In genomic region chr15:79769081-79769481, GRCh38 we compare ENCODE assay signal across 8 cellular contexts.
DNase-seq lines count a peak whose midpoint lies in the region; ATAC-seq, FAIRE-seq and TF ChIP-seq lines count a peak whose summit lies in the region.

No MANE protein-coding gene starts in this region.

- SMC1A ChIA-PET in GM12878 (lab: Charles Lee; ENCODE audit: uncharacterized antibody, unreplicated experiment) = no interaction called here

- no peaks in the 10 kb centered on the region for H3F3A ChIP-seq in neural progenitor cell (ENCODE audit: low read depth)

- 25% methylated on average over 4 of the region's 4 CpGs for WGBS in GM12878 (ENCODE audit: insufficient coverage, insufficient replicate concordance, low lambda C conversion rate, missing lambda C conversion rate)

- H3K27ac ChIP-seq in GM12878 (ENCODE audit: control insufficient read depth, insufficient read depth) = no peak overlapping the region
- H3K27ac ChIP-seq in neural progenitor cell = no peak overlapping the region
- H3K27ac ChIP-seq in tibial artery = no peak overlapping the region

- no peaks in the 10 kb centered on the region for H3K4me1 ChIP-seq in GM12878 (ENCODE audit: control insufficient read depth, insufficient read depth, low read length)
- no peaks in the 10 kb centered on the region for H3K4me1 ChIP-seq in neural progenitor cell
- H3K4me1 ChIP-seq in tibial artery = no peaks in the 10 kb centered on the region

- H3K27ac Mint-ChIP-seq in neural progenitor cell = no peak overlapping the region

- in situ Hi-C loops in GM12878 (cut with MboI) = no loop called here

- RAD21 ChIA-PET in GM12878 (lab: Charles Lee; ENCODE audit: unreplicated experiment) = no interaction called here

- H3K27me3 ChIP-seq in GM12878 (replicated peaks in 1 of 2; ENCODE audit: control insufficient read depth in 2 of 2, insufficient read depth in 2 of 2, low read length in 1 of 2) (no peaks in the 10 kb centered on the region; a peak in 1 of 4 replicates), neural progenitor cell (no peaks in the 10 kb centered on the region), tibial artery (no peaks in the 10 kb centered on the region)

- ATAC-seq in GM12878 (peak; percentile 74), GM19351 (IDR thresholded peaks at IDR 0.05; ENCODE audit: unreplicated experiment) (no peak)

- H2AFZ ChIP-seq in GM12878 (ENCODE audit: control insufficient read depth, low read depth, low read length) (no peak overlapping the region), neural progenitor cell (replicated peaks) (no peak overlapping the region)

- TF ChIP-seq RAD21 in GM12878 (IDR thresholded peaks at IDR 0.05; ENCODE audit: insufficient read depth, low read depth, low read length) = peak; percentile 68

- no TSS peak for BruUV-seq in GM12878 (replicated peaks; lab: Mats Ljungman, UMichigan)

- H4K20me1 ChIP-seq in GM12878 (ENCODE audit: control insufficient read depth, insufficient read depth) (no peaks in the 10 kb centered on the region; the same call in 1 of the 2 replicates), neural progenitor cell (ENCODE audit: low read depth) (no peaks in the 10 kb centered on the region)

- H3K4me3 ChIP-seq in GM12878 = no peak overlapping the region
- no peak overlapping the region for H3K4me3 ChIP-seq in neural progenitor cell
- no peak overlapping the region for H3K4me3 ChIP-seq in tibial artery

- TF ChIP-seq CTCF in LNCAP (IDR thresholded peaks at IDR 0.05) (peak; percentile 75; the same call in 1 of the 2 replicates), GM12878 (IDR thresholded peaks at IDR 0.05 in 2 of 3, conservative IDR thresholded peaks at IDR 0.05 in 1 of 3; ENCODE audit: control insufficient read depth in 2 of 3, extremely low read depth in 1 of 3, insufficient read depth in 1 of 3, low read depth in 3 of 3, low read length in 3 of 3) (peak; percentile 37 to 58 (median 45)), neural progenitor cell (IDR thresholded peaks at IDR 0.05) (peak; percentile 44), tibial artery (IDR thresholded peaks at IDR 0.05) (no peak)

- CTCF ChIA-PET in GM12878 (lab: Yijun Ruan, JAX) = interaction anchor here (0.6 to 2.4 kb wide), 4 partner anchors 11 to 225 kb away, joined by 3 to 13 read pairs (median 4); no protein-coding TSS in a partner anchor

- H3K36me3 Mint-ChIP-seq in neural progenitor cell = no peaks in the 10 kb centered on the region

- TF ChIP-seq POLR2A in GM12878 (IDR thresholded peaks at IDR 0.05; ENCODE audit: low read depth, low read length) = no peak

- POLR2A ChIA-PET in GM12878 (lab: Charles Lee) = no interaction called here

- TF ChIP-seq EP300 in GM12878 (IDR thresholded peaks at IDR 0.05; ENCODE audit: borderline replicate concordance in 1 of 2, control insufficient read depth in 1 of 2, low read depth in 2 of 2, low read length in 2 of 2) = no peak

- H3K36me3 ChIP-seq in GM12878 (ENCODE audit: control insufficient read depth in 2 of 2, insufficient read depth in 2 of 2, low read length in 1 of 2) = no peaks in the 10 kb centered on the region
- no peaks in the 10 kb centered on the region for H3K36me3 ChIP-seq in neural progenitor cell
- no peaks in the 10 kb centered on the region for H3K36me3 ChIP-seq in tibial artery

- H3K79me2 ChIP-seq in GM12878 (ENCODE audit: control insufficient read depth, insufficient read depth, low read length) (no peaks in the 10 kb centered on the region), neural progenitor cell (ENCODE audit: low read depth) (no peaks in the 10 kb centered on the region)

- no peaks in the 10 kb centered on the region for H3K9me3 ChIP-seq in GM12878 (replicated peaks; ENCODE audit: control insufficient read depth, insufficient read depth, low read length)
- no peaks in the 10 kb centered on the region for H3K9me3 ChIP-seq in neural progenitor cell (ENCODE audit: low read depth)
- H3K9me3 ChIP-seq in tibial artery = no peaks in the 10 kb centered on the region

- H3K4me2 ChIP-seq in GM12878 (ENCODE audit: control insufficient read depth, insufficient read depth) = no peak overlapping the region
- H3K4me2 ChIP-seq in neural progenitor cell = no peak overlapping the region

- no peak overlapping the region for H3K9ac ChIP-seq in GM12878 (ENCODE audit: control insufficient read depth, insufficient read depth, low read length)
- H3K9ac ChIP-seq in neural progenitor cell = no peak overlapping the region

- FAIRE-seq in GM12878 (lab: Jason Lieb, UNC) = no peak
- FAIRE-seq in GM19239 (lab: Jason Lieb, UNC) = no peak

- peaks cover 10% of the 10 kb centered on the region for H3K9me3 Mint-ChIP-seq in neural progenitor cell

- intact Hi-C loops in GM12878 (cut with micrococcal nuclease; ENCODE audit: unreplicated experiment) (loop anchor here (2.0 kb wide), 2 partner anchors 84 to 224 kb away; no protein-coding TSS in a partner anchor), tibial artery (cut with DNase I; ENCODE audit: low total_unique reads) (no loop called here)

- peaks cover 2% of the 10 kb centered on the region for H3K27me3 Mint-ChIP-seq in neural progenitor cell (ENCODE audit: insufficient read depth, low read depth)

- no peak overlapping the region for H3K4me3 Mint-ChIP-seq in neural progenitor cell

- H3K4me1 Mint-ChIP-seq in neural progenitor cell = peaks cover 2% of the 10 kb centered on the region

- DNase-seq in DMS53 (lab: John Stamatoyannopoulos, UW) = peak; percentile 9
- DNase-seq in DMS53 treated with DMSO at 0.1 percent for 48 hours (lab: John Stamatoyannopoulos, UW; ENCODE audit: unreplicated experiment) = no peak
- no peak for DNase-seq in GM12878 (ENCODE audit: low read depth, low spot score)
- DNase-seq in neural progenitor cell (ENCODE audit: low spot score) = no peak
- DNase-seq in tibial artery = no peak
- no peak for DNase-seq in GM19239 (ENCODE audit: insufficient read length, low spot score)

TF ChIP-seq in GM12878, 131 proteins besides CTCF, POLR2A, EP300 and RAD21:
- TF ChIP-seq JUND (IDR thresholded peaks at IDR 0.05; ENCODE audit: low read depth, low read length) (no peak), SMC3 (IDR thresholded peaks at IDR 0.05; ENCODE audit: borderline replicate concordance, low read length) (peak; percentile 59), POLR2AphosphoS2 (IDR thresholded peaks at IDR 0.05; ENCODE audit: low read depth, low read length) (no peak)
TF ChIP-seq in GM12878: peak in this region for 1.

Comparison
In these comparisons a context has a peak if more than half of its experiments do, and no peak if none do; other contexts are left out.
1. CTCF ChIP-seq: peak in LNCAP (single experiment), GM12878 (3 of 3) and neural progenitor cell (single experiment); none in tibial artery (0 of 2).